ENCODE assay signal across 12 cellular contexts in genomic region chr2:7111626-7112025, GRCh38.
DNase-seq lines count a peak whose midpoint lies in the region; ATAC-seq, FAIRE-seq and TF ChIP-seq lines count a peak whose summit lies in the region.
"Had no signal": no experiment of that assay in that cellular context is flagged by ENCODE, and none has a peak within 500 bp of the region (broad histone marks: within the 10 kb centered on the region; RNA-seq: fewer than 3 reads in every experiment).

No MANE protein-coding gene starts in this region.

- RAD21 ChIA-PET in GM12878 (lab: Charles Lee; ENCODE audit: unreplicated experiment), result no interaction called here

- H4K20me1 ChIP-seq in GM12878 (ENCODE audit: control insufficient read depth, insufficient read depth), result no peaks in the 10 kb centered on the region

- no peak overlapping the region for H3K9ac ChIP-seq in GM12878 (ENCODE audit: control insufficient read depth, insufficient read depth, low read length)

- H3K9me3 ChIP-seq in GM12878 (replicated peaks; ENCODE audit: control insufficient read depth, insufficient read depth, low read length), result no peaks in the 10 kb centered on the region; the same call in 2 of the 3 replicates
- H3K9me3 ChIP-seq: gastrocnemius medialis had no signal

- ATAC-seq in GM12878, result peak; percentile 36; the same call in 2 of the 3 replicates
- no peak for ATAC-seq in GM21737 (IDR thresholded peaks at IDR 0.05; ENCODE audit: unreplicated experiment)
- no peak for ATAC-seq in Right ventricle myocardium superior (ENCODE audit: poor library complexity)
- ATAC-seq: gastrocnemius medialis had no signal

- peak overlapping the region; percentile 35 for H3K27ac Mint-ChIP-seq in activated CD4-positive, alpha-beta T cell treated with anti-CD3 and anti-CD28 coated beads, Interleukin-2, amount 10 ng/mL, durations not matched to agents 24 days and 14 days
- H3K27ac Mint-ChIP-seq: CD4-positive, alpha-beta memory T cell; memory B cell had no signal

- no peak for FAIRE-seq in GM12878 (lab: Jason Lieb, UNC)

- no peaks in the 10 kb centered on the region for H3K79me2 ChIP-seq in GM12878 (ENCODE audit: control insufficient read depth, insufficient read depth, low read length)

- H3K9me3 Mint-ChIP-seq in activated CD4-positive, alpha-beta T cell treated with anti-CD3 and anti-CD28 coated beads, Interleukin-2, amount 10 ng/mL, durations not matched to agents 24 days and 14 days, result peaks cover 8% of the 10 kb centered on the region

- TF ChIP-seq POLR2A in GM12878 (IDR thresholded peaks at IDR 0.05; ENCODE audit: low read depth, low read length), result no peak

- no peak overlapping the region for H3K4me3 ChIP-seq in GM12878
- H3K4me3 ChIP-seq: gastrocnemius medialis had no signal

- no peaks in the 10 kb centered on the region for H3K27me3 ChIP-seq in GM12878 (replicated peaks in 1 of 2; ENCODE audit: control insufficient read depth in 2 of 2, insufficient read depth in 2 of 2, low read length in 1 of 2)
- H3K27me3 ChIP-seq: gastrocnemius medialis had no signal

- TF ChIP-seq CTCF in GM12878 (IDR thresholded peaks at IDR 0.05 in 2 of 3, conservative IDR thresholded peaks at IDR 0.05 in 1 of 3; ENCODE audit: control insufficient read depth in 2 of 3, extremely low read depth in 1 of 3, insufficient read depth in 1 of 3, low read depth in 3 of 3, low read length in 3 of 3), result peak in 2 of 3 experiments; percentile 18 to 19; a peak in 2 of 6 replicates

- peak; percentile 54 for DNase-seq in activated CD4-positive, alpha-beta T cell treated with anti-CD3 and anti-CD28 coated beads, Interleukin-2, amount 10 ng/mL, durations not matched to agents 24 days and 14 days
- no peak for DNase-seq in activated CD4-positive, alpha-beta T cell treated with anti-CD3 and anti-CD28 coated beads for 1 hour
- peak; percentile 29 for DNase-seq in NAMALWA (ENCODE audit: low spot score)
- DNase-seq in GM12878 (ENCODE audit: low read depth, low spot score), result no peak
- peak; percentile 6 for DNase-seq in renal cortical epithelial cell (ENCODE audit: low read depth)
- no peak for DNase-seq in NCI-H2081 (lab: John Stamatoyannopoulos, UW)
- no peak for DNase-seq in Right ventricle myocardium superior
- DNase-seq: CD4-positive, alpha-beta memory T cell; gastrocnemius medialis; KBM-7 had no signal

- H3K36me3 Mint-ChIP-seq in activated CD4-positive, alpha-beta T cell treated with anti-CD3 and anti-CD28 coated beads, Interleukin-2, amount 10 ng/mL, durations not matched to agents 24 days and 14 days (ENCODE audit: low read depth), result peaks cover 6% of the 10 kb centered on the region

- no peaks in the 10 kb centered on the region for H3K36me3 ChIP-seq in GM12878 (ENCODE audit: control insufficient read depth in 2 of 2, insufficient read depth in 2 of 2, low read length in 1 of 2)
- H3K36me3 ChIP-seq: gastrocnemius medialis had no signal

- no peak for TF ChIP-seq RAD21 in GM12878 (IDR thresholded peaks at IDR 0.05; ENCODE audit: insufficient read depth, low read depth, low read length)

- no peak overlapping the region for H2AFZ ChIP-seq in GM12878 (ENCODE audit: control insufficient read depth, low read depth, low read length)

- in situ Hi-C loops in GM12878 (cut with MboI), result no loop called here

- no peak overlapping the region for H3K4me2 ChIP-seq in GM12878 (ENCODE audit: control insufficient read depth, insufficient read depth)

- intact Hi-C loops in activated CD4-positive, alpha-beta T cell treated with anti-CD3 and anti-CD28 coated beads, Interleukin-2, amount 10 ng/mL, durations not matched to agents 24 days and 14 days (cut with micrococcal nuclease), result loop anchor here (10.0 kb wide), 1 partner anchor 283 kb away; no protein-coding TSS in a partner anchor
- intact Hi-C loops in GM12878 (cut with micrococcal nuclease; ENCODE audit: unreplicated experiment), result no loop called here
- intact Hi-C loops in Right ventricle myocardium superior (cut with DNase I), result no loop called here

- no peak overlapping the region for H3K4me3 Mint-ChIP-seq in activated CD4-positive, alpha-beta T cell treated with anti-CD3 and anti-CD28 coated beads, Interleukin-2, amount 10 ng/mL, durations not matched to agents 24 days and 14 days
- H3K4me3 Mint-ChIP-seq: CD4-positive, alpha-beta memory T cell; memory B cell had no signal

- SMC1A ChIA-PET in GM12878 (lab: Charles Lee; ENCODE audit: uncharacterized antibody, unreplicated experiment), result interaction anchor here (1.5 kb wide), 1 partner anchor 14 kb away, joined by 10 read pairs; no protein-coding TSS in a partner anchor

- POLR2A ChIA-PET in GM12878 (lab: Charles Lee), result no interaction called here

- peaks cover 1% of the 10 kb centered on the region for H3K27me3 Mint-ChIP-seq in activated CD4-positive, alpha-beta T cell treated with anti-CD3 and anti-CD28 coated beads, Interleukin-2, amount 10 ng/mL, durations not matched to agents 24 days and 14 days

- no peaks in the 10 kb centered on the region for H3K4me1 ChIP-seq in GM12878 (ENCODE audit: control insufficient read depth, insufficient read depth, low read length)
- H3K4me1 ChIP-seq: gastrocnemius medialis had no signal

- no TSS peak for BruUV-seq in GM12878 (replicated peaks; lab: Mats Ljungman, UMichigan)

- no peak for TF ChIP-seq EP300 in GM12878 (IDR thresholded peaks at IDR 0.05; ENCODE audit: borderline replicate concordance in 1 of 2, control insufficient read depth in 1 of 2, low read depth in 2 of 2, low read length in 2 of 2)

- H3K27ac ChIP-seq in GM12878 (ENCODE audit: control insufficient read depth, insufficient read depth), result no peak overlapping the region
- H3K27ac ChIP-seq: gastrocnemius medialis had no signal

- H3K4me1 Mint-ChIP-seq in activated CD4-positive, alpha-beta T cell treated with anti-CD3 and anti-CD28 coated beads, Interleukin-2, amount 10 ng/mL, durations not matched to agents 24 days and 14 days, result no peaks in the 10 kb centered on the region
- H3K4me1 Mint-ChIP-seq: CD4-positive, alpha-beta memory T cell; memory B cell had no signal

- CTCF ChIA-PET in GM12878 (lab: Yijun Ruan, JAX), result interaction anchor here (1.1 to 9.1 kb wide), 4 partner anchors 14 to 76 kb away, joined by 3 to 100 read pairs (median 3); no protein-coding TSS in a partner anchor

TF ChIP-seq in GM12878, 131 proteins besides CTCF, POLR2A, EP300 and RAD21:
- TF ChIP-seq IRF4 (IDR thresholded peaks at IDR 0.05; ENCODE audit: low read depth, low read length) (no peak), CEBPZ (IDR thresholded peaks at IDR 0.05; ENCODE audit: low read depth, low read length) (no peak), SP1 (IDR thresholded peaks at IDR 0.05; ENCODE audit: low read depth, low read length) (no peak), ATF2 (IDR thresholded peaks at IDR 0.05; ENCODE audit: low read length) (no peak), SMC3 (IDR thresholded peaks at IDR 0.05; ENCODE audit: borderline replicate concordance, low read length) (peak; percentile 21; the same call in 1 of the 2 replicates), FOXM1 (IDR thresholded peaks at IDR 0.05; ENCODE audit: low read depth, low read length) (no peak)

Comparison
In these comparisons a context has a peak if more than half of its experiments do, and no peak if none do; other contexts are left out.
1. DNase-seq: peak in activated CD4-positive, alpha-beta T cell treated with anti-CD3 and anti-CD28 coated beads, Interleukin-2, amount 10 ng/mL, durations not matched to agents 24 days and 14 days (single experiment), NAMALWA (single experiment) and renal cortical epithelial cell (single experiment); none in activated CD4-positive, alpha-beta T cell treated with anti-CD3 and anti-CD28 coated beads for 1 hour (single experiment), GM12878 (single experiment), NCI-H2081 (0 of 2) and Right ventricle myocardium superior (single experiment).